1 cellular context compared by ENCODE assay signal in genomic region chr2:215418064-215418963, GRCh38.
TF ChIP-seq lines count a peak whose summit lies in the region.

No MANE protein-coding gene starts in this region.

TF ChIP-seq in HepG2, 621 proteins besides CTCF, POLR2A, EP300 and RAD21 (continued from another document and continues in another):
- TF ChIP-seq, protein P1, sequence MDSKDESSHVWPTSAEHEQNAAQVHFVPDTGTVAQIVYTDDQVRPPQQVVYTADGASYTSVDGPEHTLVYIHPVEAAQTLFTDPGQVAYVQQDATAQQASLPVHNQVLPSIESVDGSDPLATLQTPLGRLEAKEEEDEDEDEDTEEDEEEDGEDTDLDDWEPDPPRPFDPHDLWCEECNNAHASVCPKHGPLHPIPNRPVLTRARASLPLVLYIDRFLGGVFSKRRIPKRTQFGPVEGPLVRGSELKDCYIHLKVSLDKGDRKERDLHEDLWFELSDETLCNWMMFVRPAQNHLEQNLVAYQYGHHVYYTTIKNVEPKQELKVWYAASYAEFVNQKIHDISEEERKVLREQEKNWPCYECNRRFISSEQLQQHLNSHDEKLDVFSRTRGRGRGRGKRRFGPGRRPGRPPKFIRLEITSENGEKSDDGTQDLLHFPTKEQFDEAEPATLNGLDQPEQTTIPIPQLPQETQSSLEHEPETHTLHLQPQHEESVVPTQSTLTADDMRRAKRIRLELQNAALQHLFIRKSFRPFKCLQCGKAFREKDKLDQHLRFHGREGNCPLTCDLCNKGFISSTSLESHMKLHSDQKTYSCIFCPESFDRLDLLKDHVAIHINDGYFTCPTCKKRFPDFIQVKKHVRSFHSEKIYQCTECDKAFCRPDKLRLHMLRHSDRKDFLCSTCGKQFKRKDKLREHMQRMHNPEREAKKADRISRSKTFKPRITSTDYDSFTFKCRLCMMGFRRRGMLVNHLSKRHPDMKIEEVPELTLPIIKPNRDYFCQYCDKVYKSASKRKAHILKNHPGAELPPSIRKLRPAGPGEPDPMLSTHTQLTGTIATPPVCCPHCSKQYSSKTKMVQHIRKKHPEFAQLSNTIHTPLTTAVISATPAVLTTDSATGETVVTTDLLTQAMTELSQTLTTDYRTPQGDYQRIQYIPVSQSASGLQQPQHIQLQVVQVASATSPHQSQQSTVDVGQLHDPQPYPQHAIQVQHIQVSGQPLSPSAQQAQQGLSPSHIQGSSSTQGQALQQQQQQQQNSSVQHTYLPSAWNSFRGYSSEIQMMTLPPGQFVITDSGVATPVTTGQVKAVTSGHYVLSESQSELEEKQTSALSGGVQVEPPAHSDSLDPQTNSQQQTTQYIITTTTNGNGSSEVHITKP (CRISPR knock-in tag; IDR thresholded peaks at IDR 0.05; ENCODE audit: low read depth): 0 out of 2 replicates have a peak, but pooled peaks have one; percentile 39
- peak; percentile 76; the same call in 1 of the 2 replicates for TF ChIP-seq MIER3 (CRISPR knock-in tag; IDR thresholded peaks at IDR 0.05; ENCODE audit: borderline replicate concordance)
- TF ChIP-seq, protein P2, sequence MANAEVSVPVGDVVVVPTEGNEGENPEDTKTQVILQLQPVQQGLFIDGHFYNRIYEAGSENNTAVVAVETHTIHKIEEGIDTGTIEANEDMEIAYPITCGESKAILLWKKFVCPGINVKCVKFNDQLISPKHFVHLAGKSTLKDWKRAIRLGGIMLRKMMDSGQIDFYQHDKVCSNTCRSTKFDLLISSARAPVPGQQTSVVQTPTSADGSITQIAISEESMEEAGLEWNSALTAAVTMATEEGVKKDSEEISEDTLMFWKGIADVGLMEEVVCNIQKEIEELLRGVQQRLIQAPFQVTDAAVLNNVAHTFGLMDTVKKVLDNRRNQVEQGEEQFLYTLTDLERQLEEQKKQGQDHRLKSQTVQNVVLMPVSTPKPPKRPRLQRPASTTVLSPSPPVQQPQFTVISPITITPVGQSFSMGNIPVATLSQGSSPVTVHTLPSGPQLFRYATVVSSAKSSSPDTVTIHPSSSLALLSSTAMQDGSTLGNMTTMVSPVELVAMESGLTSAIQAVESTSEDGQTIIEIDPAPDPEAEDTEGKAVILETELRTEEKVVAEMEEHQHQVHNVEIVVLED (CRISPR knock-in tag; IDR thresholded peaks at IDR 0.05; ENCODE audit: borderline replicate concordance): no peak
- TF ChIP-seq ZNF652 (CRISPR knock-in tag; IDR thresholded peaks at IDR 0.05; ENCODE audit: borderline replicate concordance, low read depth): 0 out of 2 replicates have a peak, but pooled peaks have one; percentile 19
- peak; percentile 62; the same call in 1 of the 2 replicates for TF ChIP-seq MBD4 (IDR thresholded peaks at IDR 0.05; ENCODE audit: borderline replicate concordance, low read length)
- TF ChIP-seq ZSCAN9 (CRISPR knock-in tag; IDR thresholded peaks at IDR 0.05; ENCODE audit: borderline replicate concordance): peak; percentile 68; the same call in 1 of the 2 replicates
- TF ChIP-seq CREM (IDR thresholded peaks at IDR 0.05): peak; percentile 72; the same call in 1 of the 2 replicates
- no peak for TF ChIP-seq CREM (CRISPR knock-in tag; IDR thresholded peaks at IDR 0.05)
- 0 out of 2 replicates have a peak, but pooled peaks have one; percentile 43 for TF ChIP-seq ZNF589 (CRISPR knock-in tag; conservative IDR thresholded peaks at IDR 0.05)
- TF ChIP-seq ZBED4 (CRISPR knock-in tag; IDR thresholded peaks at IDR 0.05; ENCODE audit: borderline replicate concordance): peak; percentile 62; the same call in 1 of the 2 replicates
- TF ChIP-seq SSRP1 (CRISPR knock-in tag; IDR thresholded peaks at IDR 0.05): 0 out of 2 replicates have a peak, but pooled peaks have one; percentile 4
- TF ChIP-seq, protein P3, sequence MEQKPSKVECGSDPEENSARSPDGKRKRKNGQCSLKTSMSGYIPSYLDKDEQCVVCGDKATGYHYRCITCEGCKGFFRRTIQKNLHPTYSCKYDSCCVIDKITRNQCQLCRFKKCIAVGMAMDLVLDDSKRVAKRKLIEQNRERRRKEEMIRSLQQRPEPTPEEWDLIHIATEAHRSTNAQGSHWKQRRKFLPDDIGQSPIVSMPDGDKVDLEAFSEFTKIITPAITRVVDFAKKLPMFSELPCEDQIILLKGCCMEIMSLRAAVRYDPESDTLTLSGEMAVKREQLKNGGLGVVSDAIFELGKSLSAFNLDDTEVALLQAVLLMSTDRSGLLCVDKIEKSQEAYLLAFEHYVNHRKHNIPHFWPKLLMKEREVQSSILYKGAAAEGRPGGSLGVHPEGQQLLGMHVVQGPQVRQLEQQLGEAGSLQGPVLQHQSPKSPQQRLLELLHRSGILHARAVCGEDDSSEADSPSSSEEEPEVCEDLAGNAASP (CRISPR knock-in tag; IDR thresholded peaks at IDR 0.05; ENCODE audit: borderline replicate concordance): peak; percentile 98
- 0 out of 4 replicates have a peak, but pooled peaks of 1 of the 2 experiments have one; percentile 12 for TF ChIP-seq NR2F1 (CRISPR knock-in tag; IDR thresholded peaks at IDR 0.05)
- TF ChIP-seq ZBTB2 (CRISPR knock-in tag; IDR thresholded peaks at IDR 0.05; ENCODE audit: low read depth): peak; percentile 42; the same call in 1 of the 2 replicates
- TF ChIP-seq, protein P4, sequence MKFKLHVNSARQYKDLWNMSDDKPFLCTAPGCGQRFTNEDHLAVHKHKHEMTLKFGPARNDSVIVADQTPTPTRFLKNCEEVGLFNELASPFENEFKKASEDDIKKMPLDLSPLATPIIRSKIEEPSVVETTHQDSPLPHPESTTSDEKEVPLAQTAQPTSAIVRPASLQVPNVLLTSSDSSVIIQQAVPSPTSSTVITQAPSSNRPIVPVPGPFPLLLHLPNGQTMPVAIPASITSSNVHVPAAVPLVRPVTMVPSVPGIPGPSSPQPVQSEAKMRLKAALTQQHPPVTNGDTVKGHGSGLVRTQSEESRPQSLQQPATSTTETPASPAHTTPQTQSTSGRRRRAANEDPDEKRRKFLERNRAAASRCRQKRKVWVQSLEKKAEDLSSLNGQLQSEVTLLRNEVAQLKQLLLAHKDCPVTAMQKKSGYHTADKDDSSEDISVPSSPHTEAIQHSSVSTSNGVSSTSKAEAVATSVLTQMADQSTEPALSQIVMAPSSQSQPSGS (CRISPR knock-in tag; IDR thresholded peaks at IDR 0.05): peak; percentile 51
- peak; percentile 75 for TF ChIP-seq SAP130 (CRISPR knock-in tag; IDR thresholded peaks at IDR 0.05; ENCODE audit: low read depth)
- no peak for TF ChIP-seq MAFF (IDR thresholded peaks at IDR 0.05; ENCODE audit: low read depth, low read length)
- TF ChIP-seq PAXIP1 (CRISPR knock-in tag; conservative IDR thresholded peaks at IDR 0.05): peak; percentile 68
- TF ChIP-seq MXI1 (IDR thresholded peaks at IDR 0.05; ENCODE audit: borderline replicate concordance, low read depth, low read length): peak; percentile 5; the same call in 1 of the 3 replicates
- peak; percentile 60 for TF ChIP-seq POLR2AphosphoS5 (IDR thresholded peaks at IDR 0.05; ENCODE audit: low read depth, low read length)
- peak; percentile 91 for TF ChIP-seq ZNF629 (CRISPR knock-in tag; conservative IDR thresholded peaks at IDR 0.05)
- TF ChIP-seq HIC2 (CRISPR knock-in tag; IDR thresholded peaks at IDR 0.05; ENCODE audit: low read depth): peak; percentile 86; the same call in 1 of the 2 replicates
- peak; percentile 36; the same call in 1 of the 2 replicates for TF ChIP-seq ZNF775 (CRISPR knock-in tag; IDR thresholded peaks at IDR 0.05; ENCODE audit: borderline replicate concordance)
- TF ChIP-seq FOXP1 (IDR thresholded peaks at IDR 0.05): no peak
- TF ChIP-seq FOXP1 (CRISPR knock-in tag; IDR thresholded peaks at IDR 0.05): peak; percentile 85
- TF ChIP-seq ARID2 (CRISPR knock-in tag; IDR thresholded peaks at IDR 0.05; ENCODE audit: borderline replicate concordance): no peak
- peak; percentile 13 for TF ChIP-seq PPARG (CRISPR knock-in tag; conservative IDR thresholded peaks at IDR 0.05)
- peak; percentile 67 for TF ChIP-seq HNF4A (CRISPR knock-in tag; IDR thresholded peaks at IDR 0.05)
- peak; percentile 61; the same call in 1 of the 2 replicates for TF ChIP-seq MED13 (CRISPR knock-in tag; IDR thresholded peaks at IDR 0.05)
- no peak for TF ChIP-seq ZNF713 (CRISPR knock-in tag; IDR thresholded peaks at IDR 0.05)
- 0 out of 2 replicates have a peak, but pooled peaks have one; percentile 27 for TF ChIP-seq JUN (CRISPR knock-in tag; IDR thresholded peaks at IDR 0.05)
- peak; percentile 19 for TF ChIP-seq SKI (IDR thresholded peaks at IDR 0.05; ENCODE audit: partially characterized antibody)
- TF ChIP-seq SALL1 (CRISPR knock-in tag; IDR thresholded peaks at IDR 0.05): peak; percentile 61; the same call in 1 of the 2 replicates
- 0 out of 2 replicates have a peak, but pooled peaks have one; percentile 22 for TF ChIP-seq SIX1 (CRISPR knock-in tag; IDR thresholded peaks at IDR 0.05; ENCODE audit: borderline replicate concordance)
- no peak for TF ChIP-seq MAFK (conservative IDR thresholded peaks at IDR 0.05 in 1 of 2, IDR thresholded peaks at IDR 0.05 in 1 of 2; ENCODE audit: low read length in 2 of 2)
- no peak; the same call in 1 of the 2 replicates for TF ChIP-seq ZNF614 (CRISPR knock-in tag; IDR thresholded peaks at IDR 0.05; ENCODE audit: borderline replicate concordance)
- peak; percentile 78 for TF ChIP-seq DPF2 (CRISPR knock-in tag; IDR thresholded peaks at IDR 0.05; ENCODE audit: borderline replicate concordance, low read depth)
